Comparison of ENCODE assay signal across 1 cellular context in the genomic region with DNA sequence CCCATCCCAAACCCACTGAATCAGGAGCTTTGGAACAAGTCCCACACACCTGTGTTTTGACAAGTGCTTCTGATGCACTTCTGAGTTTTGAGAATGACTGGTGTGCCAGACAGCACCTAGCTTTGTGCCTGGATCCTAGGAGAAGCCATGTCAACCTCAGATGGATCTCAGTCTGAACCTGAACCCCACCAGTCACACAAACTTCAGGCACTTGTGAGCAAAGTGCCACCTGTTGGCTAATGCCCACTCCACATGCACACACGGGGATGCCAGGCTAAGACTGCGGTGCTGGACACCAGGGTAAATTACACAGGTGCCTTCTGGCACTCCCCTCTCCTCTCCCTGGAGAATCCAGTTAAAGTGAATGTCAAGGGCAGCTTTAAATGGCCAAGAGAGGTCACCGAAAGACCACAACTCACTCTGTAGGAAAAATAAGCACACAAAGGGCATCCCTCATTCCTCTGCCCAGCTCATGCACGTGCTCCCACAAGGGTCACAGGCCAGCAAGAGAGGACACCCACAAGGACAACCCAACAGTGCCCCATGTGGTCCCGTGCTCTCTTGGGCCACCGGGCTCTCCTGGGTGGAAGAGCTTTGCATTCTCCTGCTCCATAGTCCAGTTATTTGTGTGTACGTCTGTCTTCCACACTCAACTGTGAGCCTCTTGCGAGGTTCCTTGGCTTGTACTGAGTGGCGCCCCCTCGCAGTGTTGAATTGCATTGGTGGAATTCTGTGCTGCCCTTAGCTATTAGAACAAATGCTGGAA.
TF ChIP-seq lines count a peak whose summit lies in the region.

No MANE protein-coding gene starts in this region.

TF ChIP-seq in HepG2, 621 proteins besides CTCF, POLR2A, EP300 and RAD21 (continued from another document and continues in another):
- TF ChIP-seq, protein P1, sequence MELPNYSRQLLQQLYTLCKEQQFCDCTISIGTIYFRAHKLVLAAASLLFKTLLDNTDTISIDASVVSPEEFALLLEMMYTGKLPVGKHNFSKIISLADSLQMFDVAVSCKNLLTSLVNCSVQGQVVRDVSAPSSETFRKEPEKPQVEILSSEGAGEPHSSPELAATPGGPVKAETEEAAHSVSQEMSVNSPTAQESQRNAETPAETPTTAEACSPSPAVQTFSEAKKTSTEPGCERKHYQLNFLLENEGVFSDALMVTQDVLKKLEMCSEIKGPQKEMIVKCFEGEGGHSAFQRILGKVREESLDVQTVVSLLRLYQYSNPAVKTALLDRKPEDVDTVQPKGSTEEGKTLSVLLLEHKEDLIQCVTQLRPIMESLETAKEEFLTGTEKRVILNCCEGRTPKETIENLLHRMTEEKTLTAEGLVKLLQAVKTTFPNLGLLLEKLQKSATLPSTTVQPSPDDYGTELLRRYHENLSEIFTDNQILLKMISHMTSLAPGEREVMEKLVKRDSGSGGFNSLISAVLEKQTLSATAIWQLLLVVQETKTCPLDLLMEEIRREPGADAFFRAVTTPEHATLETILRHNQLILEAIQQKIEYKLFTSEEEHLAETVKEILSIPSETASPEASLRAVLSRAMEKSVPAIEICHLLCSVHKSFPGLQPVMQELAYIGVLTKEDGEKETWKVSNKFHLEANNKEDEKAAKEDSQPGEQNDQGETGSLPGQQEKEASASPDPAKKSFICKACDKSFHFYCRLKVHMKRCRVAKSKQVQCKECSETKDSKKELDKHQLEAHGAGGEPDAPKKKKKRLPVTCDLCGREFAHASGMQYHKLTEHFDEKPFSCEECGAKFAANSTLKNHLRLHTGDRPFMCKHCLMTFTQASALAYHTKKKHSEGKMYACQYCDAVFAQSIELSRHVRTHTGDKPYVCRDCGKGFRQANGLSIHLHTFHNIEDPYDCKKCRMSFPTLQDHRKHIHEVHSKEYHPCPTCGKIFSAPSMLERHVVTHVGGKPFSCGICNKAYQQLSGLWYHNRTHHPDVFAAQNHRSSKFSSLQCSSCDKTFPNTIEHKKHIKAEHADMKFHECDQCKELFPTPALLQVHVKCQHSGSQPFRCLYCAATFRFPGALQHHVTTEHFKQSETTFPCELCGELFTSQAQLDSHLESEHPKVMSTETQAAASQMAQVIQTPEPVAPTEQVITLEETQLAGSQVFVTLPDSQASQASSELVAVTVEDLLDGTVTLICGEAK (IDR thresholded peaks at IDR 0.05), result no peak
- TF ChIP-seq, protein P1 (CRISPR knock-in tag; IDR thresholded peaks at IDR 0.05), result 0 out of 2 replicates have a peak, but pooled peaks have one; percentile 18
- TF ChIP-seq HNF4A (CRISPR knock-in tag; IDR thresholded peaks at IDR 0.05) (peak; percentile 79), ZNF577 (CRISPR knock-in tag; IDR thresholded peaks at IDR 0.05; ENCODE audit: borderline replicate concordance, low read depth) (no peak), NFATC3 (CRISPR knock-in tag; IDR thresholded peaks at IDR 0.05) (0 out of 2 replicates have a peak, but pooled peaks have one; percentile 47), TEAD3 (CRISPR knock-in tag; optimal IDR thresholded peaks at IDR 0.05; ENCODE audit: borderline replicate concordance) (peak; percentile 44), MEIS1 (CRISPR knock-in tag; IDR thresholded peaks at IDR 0.05; ENCODE audit: borderline replicate concordance) (no peak), PPARG (CRISPR knock-in tag; conservative IDR thresholded peaks at IDR 0.05) (0 out of 2 replicates have a peak, but pooled peaks have one; percentile 25), ZNF263 (CRISPR knock-in tag; IDR thresholded peaks at IDR 0.05) (peak; percentile 95), FOSL2 (CRISPR knock-in tag; IDR thresholded peaks at IDR 0.05) (0 out of 2 replicates have a peak, but pooled peaks have one; percentile 13), NR2C2 (CRISPR knock-in tag; IDR thresholded peaks at IDR 0.05; ENCODE audit: borderline replicate concordance) (peak; percentile 75), FOXC1 (CRISPR knock-in tag; IDR thresholded peaks at IDR 0.05; ENCODE audit: borderline replicate concordance) (no peak), SMC3 (IDR thresholded peaks at IDR 0.05; ENCODE audit: low read length) (peak; percentile 29; the same call in 1 of the 2 replicates), MAFK (conservative IDR thresholded peaks at IDR 0.05 in 1 of 2, IDR thresholded peaks at IDR 0.05 in 1 of 2; ENCODE audit: low read length in 2 of 2) (no peak), ISX (CRISPR knock-in tag; conservative IDR thresholded peaks at IDR 0.05) (no peak), ZBTB7B (CRISPR knock-in tag; IDR thresholded peaks at IDR 0.05) (peak; percentile 56; the same call in 1 of the 2 replicates), ZNF274 (CRISPR knock-in tag; IDR thresholded peaks at IDR 0.05) (0 out of 2 replicates have a peak, but pooled peaks have one; percentile 30), SOX6 (IDR thresholded peaks at IDR 0.05) (no peak), SOX6 (CRISPR knock-in tag; IDR thresholded peaks at IDR 0.05) (peak; percentile 29; the same call in 1 of the 2 replicates), ZNF225 (CRISPR knock-in tag; IDR thresholded peaks at IDR 0.05) (no peak), MYC (CRISPR knock-in tag; IDR thresholded peaks at IDR 0.05; ENCODE audit: borderline replicate concordance) (peak; percentile 88; the same call in 1 of the 2 replicates), ZNF788 (CRISPR knock-in tag; IDR thresholded peaks at IDR 0.05; ENCODE audit: borderline replicate concordance) (0 out of 2 replicates have a peak, but pooled peaks have one; percentile 24), HDAC2 (CRISPR knock-in tag; IDR thresholded peaks at IDR 0.05) (0 out of 2 replicates have a peak, but pooled peaks have one; percentile 24), ATF7 (IDR thresholded peaks at IDR 0.05) (no peak), ATF7 (CRISPR knock-in tag; IDR thresholded peaks at IDR 0.05) (0 out of 2 replicates have a peak, but pooled peaks have one; percentile 8), ZNF121 (CRISPR knock-in tag; IDR thresholded peaks at IDR 0.05) (peak; percentile 42; the same call in 1 of the 2 replicates)
- TF ChIP-seq, protein P2, sequence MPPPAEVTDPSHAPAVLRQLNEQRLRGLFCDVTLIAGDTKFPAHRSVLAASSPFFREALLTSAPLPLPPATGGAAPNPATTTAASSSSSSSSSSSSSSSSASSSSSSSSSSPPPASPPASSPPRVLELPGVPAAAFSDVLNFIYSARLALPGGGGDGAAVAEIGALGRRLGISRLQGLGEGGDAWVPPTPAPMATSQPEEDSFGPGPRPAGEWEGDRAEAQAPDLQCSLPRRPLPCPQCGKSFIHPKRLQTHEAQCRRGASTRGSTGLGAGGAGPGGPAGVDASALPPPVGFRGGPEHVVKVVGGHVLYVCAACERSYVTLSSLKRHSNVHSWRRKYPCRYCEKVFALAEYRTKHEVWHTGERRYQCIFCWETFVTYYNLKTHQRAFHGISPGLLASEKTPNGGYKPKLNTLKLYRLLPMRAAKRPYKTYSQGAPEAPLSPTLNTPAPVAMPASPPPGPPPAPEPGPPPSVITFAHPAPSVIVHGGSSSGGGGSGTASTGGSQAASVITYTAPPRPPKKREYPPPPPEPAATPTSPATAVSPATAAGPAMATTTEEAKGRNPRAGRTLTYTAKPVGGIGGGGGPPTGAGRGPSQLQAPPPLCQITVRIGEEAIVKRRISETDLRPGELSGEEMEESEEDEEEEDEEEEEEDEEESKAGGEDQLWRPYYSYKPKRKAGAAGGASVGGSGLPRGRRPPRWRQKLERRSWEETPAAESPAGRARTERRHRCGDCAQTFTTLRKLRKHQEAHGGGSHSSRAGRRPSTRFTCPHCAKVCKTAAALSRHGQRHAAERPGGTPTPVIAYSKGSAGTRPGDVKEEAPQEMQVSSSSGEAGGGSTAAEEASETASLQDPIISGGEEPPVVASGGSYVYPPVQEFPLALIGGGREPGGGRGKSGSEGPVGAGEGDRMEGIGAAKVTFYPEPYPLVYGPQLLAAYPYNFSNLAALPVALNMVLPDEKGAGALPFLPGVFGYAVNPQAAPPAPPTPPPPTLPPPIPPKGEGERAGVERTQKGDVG (CRISPR knock-in tag; IDR thresholded peaks at IDR 0.05; ENCODE audit: borderline replicate concordance), result no peak
- TF ChIP-seq, protein P3, sequence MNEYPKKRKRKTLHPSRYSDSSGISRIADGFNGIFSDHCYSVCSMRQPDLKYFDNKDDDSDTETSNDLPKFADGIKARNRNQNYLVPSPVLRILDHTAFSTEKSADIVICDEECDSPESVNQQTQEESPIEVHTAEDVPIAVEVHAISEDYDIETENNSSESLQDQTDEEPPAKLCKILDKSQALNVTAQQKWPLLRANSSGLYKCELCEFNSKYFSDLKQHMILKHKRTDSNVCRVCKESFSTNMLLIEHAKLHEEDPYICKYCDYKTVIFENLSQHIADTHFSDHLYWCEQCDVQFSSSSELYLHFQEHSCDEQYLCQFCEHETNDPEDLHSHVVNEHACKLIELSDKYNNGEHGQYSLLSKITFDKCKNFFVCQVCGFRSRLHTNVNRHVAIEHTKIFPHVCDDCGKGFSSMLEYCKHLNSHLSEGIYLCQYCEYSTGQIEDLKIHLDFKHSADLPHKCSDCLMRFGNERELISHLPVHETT (CRISPR knock-in tag; conservative IDR thresholded peaks at IDR 0.05), result no peak
- TF ChIP-seq, protein P4, sequence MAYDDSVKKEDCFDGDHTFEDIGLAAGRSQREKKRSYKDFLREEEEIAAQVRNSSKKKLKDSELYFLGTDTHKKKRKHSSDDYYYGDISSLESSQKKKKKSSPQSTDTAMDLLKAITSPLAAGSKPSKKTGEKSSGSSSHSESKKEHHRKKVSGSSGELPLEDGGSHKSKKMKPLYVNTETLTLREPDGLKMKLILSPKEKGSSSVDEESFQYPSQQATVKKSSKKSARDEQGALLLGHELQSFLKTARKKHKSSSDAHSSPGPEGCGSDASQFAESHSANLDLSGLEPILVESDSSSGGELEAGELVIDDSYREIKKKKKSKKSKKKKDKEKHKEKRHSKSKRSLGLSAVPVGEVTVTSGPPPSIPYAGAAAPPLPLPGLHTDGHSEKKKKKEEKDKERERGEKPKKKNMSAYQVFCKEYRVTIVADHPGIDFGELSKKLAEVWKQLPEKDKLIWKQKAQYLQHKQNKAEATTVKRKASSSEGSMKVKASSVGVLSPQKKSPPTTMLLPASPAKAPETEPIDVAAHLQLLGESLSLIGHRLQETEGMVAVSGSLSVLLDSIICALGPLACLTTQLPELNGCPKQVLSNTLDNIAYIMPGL (CRISPR knock-in tag; IDR thresholded peaks at IDR 0.05; ENCODE audit: borderline replicate concordance in 1 of 2, low read depth in 1 of 2), result peak; percentile 40 to 68; a peak in 1 of 4 replicates
- TF ChIP-seq, protein P5, sequence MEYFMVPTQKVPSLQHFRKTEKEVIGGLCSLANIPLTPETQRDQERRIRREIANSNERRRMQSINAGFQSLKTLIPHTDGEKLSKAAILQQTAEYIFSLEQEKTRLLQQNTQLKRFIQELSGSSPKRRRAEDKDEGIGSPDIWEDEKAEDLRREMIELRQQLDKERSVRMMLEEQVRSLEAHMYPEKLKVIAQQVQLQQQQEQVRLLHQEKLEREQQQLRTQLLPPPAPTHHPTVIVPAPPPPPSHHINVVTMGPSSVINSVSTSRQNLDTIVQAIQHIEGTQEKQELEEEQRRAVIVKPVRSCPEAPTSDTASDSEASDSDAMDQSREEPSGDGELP (IDR thresholded peaks at IDR 0.05; ENCODE audit: borderline replicate concordance, low read depth), result no peak
- TF ChIP-seq, protein P6, sequence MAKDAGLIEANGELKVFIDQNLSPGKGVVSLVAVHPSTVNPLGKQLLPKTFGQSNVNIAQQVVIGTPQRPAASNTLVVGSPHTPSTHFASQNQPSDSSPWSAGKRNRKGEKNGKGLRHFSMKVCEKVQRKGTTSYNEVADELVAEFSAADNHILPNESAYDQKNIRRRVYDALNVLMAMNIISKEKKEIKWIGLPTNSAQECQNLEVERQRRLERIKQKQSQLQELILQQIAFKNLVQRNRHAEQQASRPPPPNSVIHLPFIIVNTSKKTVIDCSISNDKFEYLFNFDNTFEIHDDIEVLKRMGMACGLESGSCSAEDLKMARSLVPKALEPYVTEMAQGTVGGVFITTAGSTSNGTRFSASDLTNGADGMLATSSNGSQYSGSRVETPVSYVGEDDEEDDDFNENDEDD (CRISPR knock-in tag; IDR thresholded peaks at IDR 0.05; ENCODE audit: borderline replicate concordance), result peak; percentile 39; the same call in 1 of the 2 replicates
- TF ChIP-seq, protein P7, sequence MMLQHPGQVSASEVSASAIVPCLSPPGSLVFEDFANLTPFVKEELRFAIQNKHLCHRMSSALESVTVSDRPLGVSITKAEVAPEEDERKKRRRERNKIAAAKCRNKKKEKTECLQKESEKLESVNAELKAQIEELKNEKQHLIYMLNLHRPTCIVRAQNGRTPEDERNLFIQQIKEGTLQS (CRISPR knock-in tag; IDR thresholded peaks at IDR 0.05), result no peak
- TF ChIP-seq, protein P8, sequence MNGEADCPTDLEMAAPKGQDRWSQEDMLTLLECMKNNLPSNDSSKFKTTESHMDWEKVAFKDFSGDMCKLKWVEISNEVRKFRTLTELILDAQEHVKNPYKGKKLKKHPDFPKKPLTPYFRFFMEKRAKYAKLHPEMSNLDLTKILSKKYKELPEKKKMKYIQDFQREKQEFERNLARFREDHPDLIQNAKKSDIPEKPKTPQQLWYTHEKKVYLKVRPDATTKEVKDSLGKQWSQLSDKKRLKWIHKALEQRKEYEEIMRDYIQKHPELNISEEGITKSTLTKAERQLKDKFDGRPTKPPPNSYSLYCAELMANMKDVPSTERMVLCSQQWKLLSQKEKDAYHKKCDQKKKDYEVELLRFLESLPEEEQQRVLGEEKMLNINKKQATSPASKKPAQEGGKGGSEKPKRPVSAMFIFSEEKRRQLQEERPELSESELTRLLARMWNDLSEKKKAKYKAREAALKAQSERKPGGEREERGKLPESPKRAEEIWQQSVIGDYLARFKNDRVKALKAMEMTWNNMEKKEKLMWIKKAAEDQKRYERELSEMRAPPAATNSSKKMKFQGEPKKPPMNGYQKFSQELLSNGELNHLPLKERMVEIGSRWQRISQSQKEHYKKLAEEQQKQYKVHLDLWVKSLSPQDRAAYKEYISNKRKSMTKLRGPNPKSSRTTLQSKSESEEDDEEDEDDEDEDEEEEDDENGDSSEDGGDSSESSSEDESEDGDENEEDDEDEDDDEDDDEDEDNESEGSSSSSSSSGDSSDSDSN (CRISPR knock-in tag; IDR thresholded peaks at IDR 0.05), result no peak
